Comparison of ENCODE assay signal across 13 cellular contexts in the genomic region with DNA sequence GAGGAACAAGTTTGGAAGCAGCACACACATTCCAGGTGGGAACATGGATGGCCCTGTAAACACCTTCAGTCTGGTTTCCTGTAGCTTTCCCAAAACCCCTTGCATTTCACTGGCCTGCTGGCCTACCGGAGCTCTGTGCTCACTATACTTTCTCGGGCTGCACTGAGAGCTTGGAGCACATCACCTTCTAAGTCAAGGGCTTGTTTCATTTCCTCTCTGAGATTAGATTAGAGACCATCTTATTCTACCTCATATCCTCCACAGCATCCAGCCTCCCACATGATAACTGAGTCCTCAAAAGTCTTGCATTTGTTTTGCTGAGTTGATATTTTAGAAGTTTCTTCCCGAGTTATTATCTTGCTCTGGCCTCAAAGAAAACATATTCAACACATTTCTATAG.
DNase-seq lines count a peak whose midpoint lies in the region; ATAC-seq and TF ChIP-seq lines count a peak whose summit lies in the region.
"Had no signal": no experiment of that assay in that cellular context is flagged by ENCODE, and none has a peak within 500 bp of the region (broad histone marks: within the 10 kb centered on the region; RNA-seq: fewer than 3 reads in every experiment).

No MANE protein-coding gene starts in this region.

- H3K36me3 Mint-ChIP-seq in activated T-helper 17 cell treated with anti-CD3 and anti-CD28 coated beads, Interleukin-2, amount 50 U/mL, for 72 hours (ENCODE audit: low read depth) = no peaks in the 10 kb centered on the region

- H3K27me3 Mint-ChIP-seq in activated T-helper 17 cell treated with anti-CD3 and anti-CD28 coated beads, Interleukin-2, amount 50 U/mL, for 72 hours = no peaks in the 10 kb centered on the region
- H3K27me3 Mint-ChIP-seq: activated naive CD8-positive, alpha-beta T cell treated with anti-CD3 and anti-CD28 coated beads, Interleukin-2, amount 10 ng/mL, durations not matched to agents 7 days and 5 days had no signal

- H3K36me3 ChIP-seq in body of pancreas (replicated peaks in 1 of 2; ENCODE audit: insufficient read depth in 1 of 2, low read depth in 2 of 2) = no peaks in the 10 kb centered on the region
- H3K36me3 ChIP-seq: heart left ventricle, thyroid gland had no signal

- H3K27ac Mint-ChIP-seq in activated T-helper 17 cell treated with anti-CD3 and anti-CD28 coated beads, Interleukin-2, amount 50 U/mL, for 72 hours = no peak overlapping the region
- H3K27ac Mint-ChIP-seq: activated naive CD8-positive, alpha-beta T cell treated with anti-CD3 and anti-CD28 coated beads, Interleukin-2, amount 10 ng/mL, durations not matched to agents 7 days and 5 days had no signal

- no peak for TF ChIP-seq POLR2A in body of pancreas (IDR thresholded peaks at IDR 0.05)

- intact Hi-C loops in body of pancreas (cut with DNase I) = no loop called here

- H3K27me3 ChIP-seq in body of pancreas = no peaks in the 10 kb centered on the region
- H3K27me3 ChIP-seq: heart left ventricle, thyroid gland had no signal

- no peak for TF ChIP-seq CTCF in body of pancreas (IDR thresholded peaks at IDR 0.05)

- WGBS in body of pancreas, 2 donors = 57 to 68% methylated on average over 3 of the region's 3 CpGs

- peak; percentile 67 for ATAC-seq in GM19324 (IDR thresholded peaks at IDR 0.05; ENCODE audit: low FRiP score, unreplicated experiment)
- ATAC-seq in HG03095 (IDR thresholded peaks at IDR 0.05; ENCODE audit: unreplicated experiment) = peak; percentile 65
- ATAC-seq in body of pancreas = no peak
- ATAC-seq in GM19463 (IDR thresholded peaks at IDR 0.05; ENCODE audit: unreplicated experiment) = no peak
- ATAC-seq in activated T-helper 17 cell treated with anti-CD3 and anti-CD28 coated beads, Interleukin-2, amount 50 U/mL, for 72 hours (replicated peaks) = no peak
- no peak for ATAC-seq in HG02973 (IDR thresholded peaks at IDR 0.05; ENCODE audit: unreplicated experiment)

- H3K4me3 Mint-ChIP-seq in activated T-helper 17 cell treated with anti-CD3 and anti-CD28 coated beads, Interleukin-2, amount 50 U/mL, for 72 hours = no peak overlapping the region
- H3K4me3 Mint-ChIP-seq: activated naive CD8-positive, alpha-beta T cell treated with anti-CD3 and anti-CD28 coated beads, Interleukin-2, amount 10 ng/mL, durations not matched to agents 7 days and 5 days had no signal

- H3K4me1 ChIP-seq in body of pancreas = peaks cover 97% of the 10 kb centered on the region

- peaks cover 10% of the 10 kb centered on the region for H3K4me1 Mint-ChIP-seq in activated T-helper 17 cell treated with anti-CD3 and anti-CD28 coated beads, Interleukin-2, amount 50 U/mL, for 72 hours

- H3K27ac ChIP-seq in body of pancreas = peak overlapping the region; percentile 17 to 74 (median 52)
- H3K27ac ChIP-seq: thyroid gland had no signal

- no peaks in the 10 kb centered on the region for H3K9me3 ChIP-seq in body of pancreas
- H3K9me3 ChIP-seq: heart left ventricle, thyroid gland had no signal

- no peaks in the 10 kb centered on the region for H3K9me3 Mint-ChIP-seq in activated T-helper 17 cell treated with anti-CD3 and anti-CD28 coated beads, Interleukin-2, amount 50 U/mL, for 72 hours

- DNase-seq in ELF-1 (ENCODE audit: low read depth, low spot score) (peak; percentile 12), body of pancreas (no peak), SHP77 treated with DMSO at 0.1 percent for 48 hours (lab: John Stamatoyannopoulos, UW) (no peak)
- DNase-seq: activated naive CD8-positive, alpha-beta T cell treated with anti-CD3 and anti-CD28 coated beads, Interleukin-2, amount 10 ng/mL, durations not matched to agents 7 days and 5 days; NCI-H1105; SW 1271 had no signal

- no peak overlapping the region for H3K4me3 ChIP-seq in body of pancreas
- H3K4me3 ChIP-seq: heart left ventricle, thyroid gland had no signal

Comparison
In these comparisons a context has a peak if more than half of its experiments do, and no peak if none do; other contexts are left out.
1. ATAC-seq: peak in GM19324 (single experiment) and HG03095 (single experiment); none in body of pancreas (single experiment), GM19463 (single experiment), activated T-helper 17 cell treated with anti-CD3 and anti-CD28 coated beads, Interleukin-2, amount 50 U/mL, for 72 hours (single experiment) and HG02973 (single experiment).